ENCODE assay signal across 1 cellular context in the genomic region with DNA sequence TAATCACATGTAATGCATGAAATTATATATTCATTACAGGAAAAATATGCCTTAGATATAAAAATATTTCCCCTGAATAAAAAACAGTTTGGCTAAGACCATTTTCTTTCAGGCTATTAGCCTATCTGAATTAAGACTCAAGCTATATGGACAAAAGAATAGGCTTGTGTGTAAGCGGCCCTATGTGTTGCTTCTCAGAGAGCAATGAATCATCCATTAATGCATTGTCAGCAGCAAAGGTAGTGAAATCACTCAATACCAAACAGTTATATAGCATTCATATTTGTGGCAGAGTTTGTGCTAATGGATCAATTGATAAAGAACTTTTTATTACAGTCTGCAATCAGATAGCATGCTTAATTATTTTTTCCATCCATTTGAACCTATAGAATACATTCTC.
TF ChIP-seq lines count a peak whose summit lies in the region.

No MANE protein-coding gene starts in this region.

TF ChIP-seq in K562, 482 proteins besides CTCF, POLR2A, EP300 and RAD21 (continued from another document):
- TF ChIP-seq, protein P1, sequence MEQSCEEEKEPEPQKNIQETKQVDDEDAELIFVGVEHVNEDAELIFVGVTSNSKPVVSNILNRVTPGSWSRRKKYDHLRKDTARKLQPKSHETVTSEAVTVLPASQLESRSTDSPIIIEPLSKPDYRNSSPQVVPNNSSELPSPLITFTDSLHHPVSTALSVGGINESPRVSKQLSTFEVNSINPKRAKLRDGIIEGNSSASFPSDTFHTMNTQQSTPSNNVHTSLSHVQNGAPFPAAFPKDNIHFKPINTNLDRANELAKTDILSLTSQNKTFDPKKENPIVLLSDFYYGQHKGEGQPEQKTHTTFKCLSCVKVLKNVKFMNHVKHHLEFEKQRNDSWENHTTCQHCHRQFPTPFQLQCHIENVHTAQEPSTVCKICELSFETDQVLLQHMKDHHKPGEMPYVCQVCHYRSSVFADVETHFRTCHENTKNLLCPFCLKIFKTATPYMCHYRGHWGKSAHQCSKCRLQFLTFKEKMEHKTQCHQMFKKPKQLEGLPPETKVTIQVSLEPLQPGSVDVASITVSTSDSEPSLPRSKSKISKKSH (CRISPR knock-in tag; IDR thresholded peaks at IDR 0.05): no peak
- TF ChIP-seq SMARCC2 (IDR thresholded peaks at IDR 0.05; ENCODE audit: low read depth) (no peak), ZSCAN32 (CRISPR knock-in tag; IDR thresholded peaks at IDR 0.05) (no peak), ZNF589 (CRISPR knock-in tag; IDR thresholded peaks at IDR 0.05; ENCODE audit: low read depth) (no peak), C11orf30 (IDR thresholded peaks at IDR 0.05; ENCODE audit: low read depth) (peak; percentile 53), CREB1 (IDR thresholded peaks at IDR 0.05) (no peak), CREB1 (CRISPR knock-in tag; IDR thresholded peaks at IDR 0.05) (no peak), EZH2 (IDR thresholded peaks at IDR 0.05; ENCODE audit: borderline replicate concordance, low read depth, low read length) (no peak), ZNF263 (CRISPR knock-in tag; IDR thresholded peaks at IDR 0.05; ENCODE audit: borderline replicate concordance) (no peak), YY1 (IDR thresholded peaks at IDR 0.05; ENCODE audit: borderline replicate concordance in 1 of 3, control insufficient read depth in 1 of 3, extremely low read depth in 1 of 3, insufficient read depth in 3 of 3, insufficient read length in 1 of 3, insufficient replicate concordance in 2 of 3, low read depth in 1 of 3, low read length in 2 of 3) (no peak), NR4A1 (CRISPR knock-in tag; IDR thresholded peaks at IDR 0.05) (no peak), NR4A1 (tag; IDR thresholded peaks at IDR 0.05) (no peak), FOXJ3 (CRISPR knock-in tag; IDR thresholded peaks at IDR 0.05) (no peak), TCF7L2 (IDR thresholded peaks at IDR 0.05; ENCODE audit: low read depth, low read length) (no peak), SAFB2 (IDR thresholded peaks at IDR 0.05; ENCODE audit: borderline replicate concordance, low read depth, low read length, severe bottlenecking) (no peak), MAFG (tag; conservative IDR thresholded peaks at IDR 0.05) (0 out of 2 replicates have a peak, but pooled peaks have one; percentile 17), ZNF316 (IDR thresholded peaks at IDR 0.05) (peak; percentile 59), SPI1 (IDR thresholded peaks at IDR 0.05; ENCODE audit: borderline replicate concordance, low read depth, low read length) (no peak), MAFK (IDR thresholded peaks at IDR 0.05; ENCODE audit: low read length) (peak; percentile 33; the same call in 1 of the 2 replicates)
- TF ChIP-seq, protein P2, sequence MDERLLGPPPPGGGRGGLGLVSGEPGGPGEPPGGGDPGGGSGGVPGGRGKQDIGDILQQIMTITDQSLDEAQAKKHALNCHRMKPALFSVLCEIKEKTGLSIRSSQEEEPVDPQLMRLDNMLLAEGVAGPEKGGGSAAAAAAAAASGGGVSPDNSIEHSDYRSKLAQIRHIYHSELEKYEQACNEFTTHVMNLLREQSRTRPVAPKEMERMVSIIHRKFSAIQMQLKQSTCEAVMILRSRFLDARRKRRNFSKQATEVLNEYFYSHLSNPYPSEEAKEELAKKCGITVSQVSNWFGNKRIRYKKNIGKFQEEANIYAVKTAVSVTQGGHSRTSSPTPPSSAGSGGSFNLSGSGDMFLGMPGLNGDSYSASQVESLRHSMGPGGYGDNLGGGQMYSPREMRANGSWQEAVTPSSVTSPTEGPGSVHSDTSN (CRISPR knock-in tag; IDR thresholded peaks at IDR 0.05; ENCODE audit: low read depth): no peak
- TF ChIP-seq, protein P2 (tag; conservative IDR thresholded peaks at IDR 0.05; ENCODE audit: low read depth): 0 out of 2 replicates have a peak, but pooled peaks have one; percentile 20
